ENCODE assay signal across 1 cellular context in the genomic region with DNA sequence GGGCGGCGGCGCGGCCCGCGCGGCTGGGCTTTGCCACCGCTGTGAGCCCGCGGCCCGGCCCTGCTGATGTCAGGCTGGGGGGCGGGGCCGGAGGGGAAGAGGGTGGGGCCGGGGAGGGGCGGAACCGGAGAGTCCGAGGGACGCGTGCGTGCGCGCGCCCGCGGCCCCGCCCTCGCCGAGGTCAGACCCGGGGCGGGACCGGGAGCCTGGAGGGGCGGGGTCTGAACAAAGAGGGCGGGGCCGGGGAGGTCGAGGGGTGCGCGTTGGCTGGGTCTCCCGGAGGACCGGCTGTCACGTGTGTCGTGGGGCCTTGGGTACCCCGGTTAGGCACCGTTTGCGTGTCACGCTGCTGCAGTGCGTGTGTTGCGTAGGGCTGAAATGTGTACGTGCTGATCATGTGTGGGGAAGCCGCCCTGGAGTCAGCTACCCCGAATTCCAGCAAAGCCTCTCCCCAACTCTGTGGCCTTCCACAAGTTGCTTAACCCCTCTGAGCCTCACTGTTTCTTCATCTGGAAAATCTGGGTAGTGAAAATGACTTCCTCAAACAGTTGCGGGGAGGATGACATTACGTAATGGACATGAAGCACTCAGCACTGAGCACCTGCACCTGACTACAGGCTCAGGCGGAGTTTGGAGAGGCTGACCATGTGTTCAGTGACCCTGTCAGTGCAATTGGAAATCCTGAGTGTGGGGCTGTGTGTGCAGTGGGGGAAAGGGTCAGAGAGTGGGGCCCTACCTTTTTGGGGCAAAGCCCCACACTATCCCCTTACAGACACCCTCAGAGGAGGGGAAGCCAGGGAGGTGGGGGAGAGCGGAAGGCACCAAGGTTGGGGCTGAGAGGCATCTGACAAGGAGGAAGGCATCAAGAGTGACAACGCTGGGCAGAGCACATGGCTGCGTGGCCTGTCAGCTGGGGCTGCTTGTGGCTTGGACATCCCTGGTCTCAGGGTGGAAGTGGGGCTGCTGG.
A peak's percentile ranks its signal among the peaks of the same experiment; 100 is the strongest.
TF ChIP-seq lines count a peak whose summit lies in the region.

A gene (minus strand): TSS at position 41 of the 967 bp plus-strand sequence. CDS start 86 bp downstream, outside the sequence.

TF ChIP-seq in HEK293, 187 proteins besides CTCF, POLR2A, EP300 and RAD21 (continued from another document and continues in another):
- TF ChIP-seq, protein P1, sequence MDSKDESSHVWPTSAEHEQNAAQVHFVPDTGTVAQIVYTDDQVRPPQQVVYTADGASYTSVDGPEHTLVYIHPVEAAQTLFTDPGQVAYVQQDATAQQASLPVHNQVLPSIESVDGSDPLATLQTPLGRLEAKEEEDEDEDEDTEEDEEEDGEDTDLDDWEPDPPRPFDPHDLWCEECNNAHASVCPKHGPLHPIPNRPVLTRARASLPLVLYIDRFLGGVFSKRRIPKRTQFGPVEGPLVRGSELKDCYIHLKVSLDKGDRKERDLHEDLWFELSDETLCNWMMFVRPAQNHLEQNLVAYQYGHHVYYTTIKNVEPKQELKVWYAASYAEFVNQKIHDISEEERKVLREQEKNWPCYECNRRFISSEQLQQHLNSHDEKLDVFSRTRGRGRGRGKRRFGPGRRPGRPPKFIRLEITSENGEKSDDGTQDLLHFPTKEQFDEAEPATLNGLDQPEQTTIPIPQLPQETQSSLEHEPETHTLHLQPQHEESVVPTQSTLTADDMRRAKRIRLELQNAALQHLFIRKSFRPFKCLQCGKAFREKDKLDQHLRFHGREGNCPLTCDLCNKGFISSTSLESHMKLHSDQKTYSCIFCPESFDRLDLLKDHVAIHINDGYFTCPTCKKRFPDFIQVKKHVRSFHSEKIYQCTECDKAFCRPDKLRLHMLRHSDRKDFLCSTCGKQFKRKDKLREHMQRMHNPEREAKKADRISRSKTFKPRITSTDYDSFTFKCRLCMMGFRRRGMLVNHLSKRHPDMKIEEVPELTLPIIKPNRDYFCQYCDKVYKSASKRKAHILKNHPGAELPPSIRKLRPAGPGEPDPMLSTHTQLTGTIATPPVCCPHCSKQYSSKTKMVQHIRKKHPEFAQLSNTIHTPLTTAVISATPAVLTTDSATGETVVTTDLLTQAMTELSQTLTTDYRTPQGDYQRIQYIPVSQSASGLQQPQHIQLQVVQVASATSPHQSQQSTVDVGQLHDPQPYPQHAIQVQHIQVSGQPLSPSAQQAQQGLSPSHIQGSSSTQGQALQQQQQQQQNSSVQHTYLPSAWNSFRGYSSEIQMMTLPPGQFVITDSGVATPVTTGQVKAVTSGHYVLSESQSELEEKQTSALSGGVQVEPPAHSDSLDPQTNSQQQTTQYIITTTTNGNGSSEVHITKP (tag by site-specific recombination; IDR thresholded peaks at IDR 0.05): peak; percentile 29
- TF ChIP-seq, protein P2, sequence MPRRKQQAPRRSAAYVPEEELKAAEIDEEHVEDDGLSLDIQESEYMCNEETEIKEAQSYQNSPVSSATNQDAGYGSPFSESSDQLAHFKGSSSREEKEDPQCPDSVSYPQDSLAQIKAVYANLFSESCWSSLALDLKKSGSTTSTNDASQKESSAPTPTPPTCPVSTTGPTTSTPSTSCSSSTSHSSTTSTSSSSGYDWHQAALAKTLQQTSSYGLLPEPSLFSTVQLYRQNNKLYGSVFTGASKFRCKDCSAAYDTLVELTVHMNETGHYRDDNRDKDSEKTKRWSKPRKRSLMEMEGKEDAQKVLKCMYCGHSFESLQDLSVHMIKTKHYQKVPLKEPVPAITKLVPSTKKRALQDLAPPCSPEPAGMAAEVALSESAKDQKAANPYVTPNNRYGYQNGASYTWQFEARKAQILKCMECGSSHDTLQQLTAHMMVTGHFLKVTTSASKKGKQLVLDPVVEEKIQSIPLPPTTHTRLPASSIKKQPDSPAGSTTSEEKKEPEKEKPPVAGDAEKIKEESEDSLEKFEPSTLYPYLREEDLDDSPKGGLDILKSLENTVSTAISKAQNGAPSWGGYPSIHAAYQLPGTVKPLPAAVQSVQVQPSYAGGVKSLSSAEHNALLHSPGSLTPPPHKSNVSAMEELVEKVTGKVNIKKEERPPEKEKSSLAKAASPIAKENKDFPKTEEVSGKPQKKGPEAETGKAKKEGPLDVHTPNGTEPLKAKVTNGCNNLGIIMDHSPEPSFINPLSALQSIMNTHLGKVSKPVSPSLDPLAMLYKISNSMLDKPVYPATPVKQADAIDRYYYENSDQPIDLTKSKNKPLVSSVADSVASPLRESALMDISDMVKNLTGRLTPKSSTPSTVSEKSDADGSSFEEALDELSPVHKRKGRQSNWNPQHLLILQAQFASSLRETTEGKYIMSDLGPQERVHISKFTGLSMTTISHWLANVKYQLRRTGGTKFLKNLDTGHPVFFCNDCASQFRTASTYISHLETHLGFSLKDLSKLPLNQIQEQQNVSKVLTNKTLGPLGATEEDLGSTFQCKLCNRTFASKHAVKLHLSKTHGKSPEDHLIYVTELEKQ (tag by site-specific recombination; IDR thresholded peaks at IDR 0.05; ENCODE audit: borderline replicate concordance): no peak; the same call in 1 of the 2 replicates
- TF ChIP-seq ZNF510 (tag by site-specific recombination; IDR thresholded peaks at IDR 0.05; ENCODE audit: insufficient replicate concordance): no peak
- TF ChIP-seq, protein P3, sequence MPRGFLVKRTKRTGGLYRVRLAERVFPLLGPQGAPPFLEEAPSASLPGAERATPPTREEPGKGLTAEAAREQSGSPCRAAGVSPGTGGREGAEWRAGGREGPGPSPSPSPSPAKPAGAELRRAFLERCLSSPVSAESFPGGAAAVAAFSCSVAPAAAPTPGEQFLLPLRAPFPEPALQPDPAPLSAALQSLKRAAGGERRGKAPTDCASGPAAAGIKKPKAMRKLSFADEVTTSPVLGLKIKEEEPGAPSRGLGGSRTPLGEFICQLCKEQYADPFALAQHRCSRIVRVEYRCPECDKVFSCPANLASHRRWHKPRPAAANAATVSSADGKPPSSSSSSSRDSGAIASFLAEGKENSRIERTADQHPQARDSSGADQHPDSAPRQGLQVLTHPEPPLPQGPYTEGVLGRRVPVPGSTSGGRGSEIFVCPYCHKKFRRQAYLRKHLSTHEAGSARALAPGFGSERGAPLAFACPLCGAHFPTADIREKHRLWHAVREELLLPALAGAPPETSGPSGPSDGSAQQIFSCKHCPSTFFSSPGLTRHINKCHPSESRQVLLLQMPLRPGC (tag by site-specific recombination; IDR thresholded peaks at IDR 0.05): no peak
- no peak for TF ChIP-seq OVOL3 (tag by site-specific recombination; IDR thresholded peaks at IDR 0.05)
- TF ChIP-seq, protein P4, sequence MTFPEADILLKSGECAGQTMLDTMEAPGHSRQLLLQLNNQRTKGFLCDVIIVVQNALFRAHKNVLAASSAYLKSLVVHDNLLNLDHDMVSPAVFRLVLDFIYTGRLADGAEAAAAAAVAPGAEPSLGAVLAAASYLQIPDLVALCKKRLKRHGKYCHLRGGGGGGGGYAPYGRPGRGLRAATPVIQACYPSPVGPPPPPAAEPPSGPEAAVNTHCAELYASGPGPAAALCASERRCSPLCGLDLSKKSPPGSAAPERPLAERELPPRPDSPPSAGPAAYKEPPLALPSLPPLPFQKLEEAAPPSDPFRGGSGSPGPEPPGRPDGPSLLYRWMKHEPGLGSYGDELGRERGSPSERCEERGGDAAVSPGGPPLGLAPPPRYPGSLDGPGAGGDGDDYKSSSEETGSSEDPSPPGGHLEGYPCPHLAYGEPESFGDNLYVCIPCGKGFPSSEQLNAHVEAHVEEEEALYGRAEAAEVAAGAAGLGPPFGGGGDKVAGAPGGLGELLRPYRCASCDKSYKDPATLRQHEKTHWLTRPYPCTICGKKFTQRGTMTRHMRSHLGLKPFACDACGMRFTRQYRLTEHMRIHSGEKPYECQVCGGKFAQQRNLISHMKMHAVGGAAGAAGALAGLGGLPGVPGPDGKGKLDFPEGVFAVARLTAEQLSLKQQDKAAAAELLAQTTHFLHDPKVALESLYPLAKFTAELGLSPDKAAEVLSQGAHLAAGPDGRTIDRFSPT (tag by site-specific recombination; IDR thresholded peaks at IDR 0.05): no peak
- TF ChIP-seq GLI2 (tag by site-specific recombination; IDR thresholded peaks at IDR 0.05; ENCODE audit: borderline replicate concordance, low read depth): no peak
- TF ChIP-seq ZNF768 (tag by site-specific recombination; IDR thresholded peaks at IDR 0.05): no peak
- TF ChIP-seq, protein P5, sequence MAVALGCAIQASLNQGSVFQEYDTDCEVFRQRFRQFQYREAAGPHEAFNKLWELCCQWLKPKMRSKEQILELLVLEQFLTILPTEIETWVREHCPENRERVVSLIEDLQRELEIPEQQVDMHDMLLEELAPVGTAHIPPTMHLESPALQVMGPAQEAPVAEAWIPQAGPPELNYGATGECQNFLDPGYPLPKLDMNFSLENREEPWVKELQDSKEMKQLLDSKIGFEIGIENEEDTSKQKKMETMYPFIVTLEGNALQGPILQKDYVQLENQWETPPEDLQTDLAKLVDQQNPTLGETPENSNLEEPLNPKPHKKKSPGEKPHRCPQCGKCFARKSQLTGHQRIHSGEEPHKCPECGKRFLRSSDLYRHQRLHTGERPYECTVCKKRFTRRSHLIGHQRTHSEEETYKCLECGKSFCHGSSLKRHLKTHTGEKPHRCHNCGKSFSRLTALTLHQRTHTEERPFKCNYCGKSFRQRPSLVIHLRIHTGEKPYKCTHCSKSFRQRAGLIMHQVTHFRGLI (tag by site-specific recombination; IDR thresholded peaks at IDR 0.05): no peak
- TF ChIP-seq ZNF174 (tag by site-specific recombination; IDR thresholded peaks at IDR 0.05): no peak
- no peak for TF ChIP-seq ZNF211 (tag by site-specific recombination; IDR thresholded peaks at IDR 0.05; ENCODE audit: low read depth)
- no peak; the same call in 1 of the 2 replicates for TF ChIP-seq GLIS1 (tag by site-specific recombination; IDR thresholded peaks at IDR 0.05)
- no peak for TF ChIP-seq TCF7L2 (IDR thresholded peaks at IDR 0.05; ENCODE audit: borderline replicate concordance, low read depth, low read length)
- 0 out of 2 replicates have a peak, but pooled peaks have one; percentile 11 for TF ChIP-seq SCRT2 (tag by site-specific recombination; IDR thresholded peaks at IDR 0.05)
- no peak for TF ChIP-seq ZNF354C (tag by site-specific recombination; IDR thresholded peaks at IDR 0.05; ENCODE audit: borderline replicate concordance, low read depth)
- no peak for TF ChIP-seq ZNF16 (tag by site-specific recombination; IDR thresholded peaks at IDR 0.05; ENCODE audit: low read depth)
- no peak for TF ChIP-seq ZXDB (tag by site-specific recombination; IDR thresholded peaks at IDR 0.05)
- TF ChIP-seq ZNF19 (tag by site-specific recombination; IDR thresholded peaks at IDR 0.05; ENCODE audit: low read depth): no peak
- TF ChIP-seq ZNF830 (tag by site-specific recombination; IDR thresholded peaks at IDR 0.05; ENCODE audit: low read depth): no peak
- TF ChIP-seq ZNF341 (tag by site-specific recombination; IDR thresholded peaks at IDR 0.05; ENCODE audit: low read depth): no peak
- no peak for TF ChIP-seq ZNF114 (tag by site-specific recombination; IDR thresholded peaks at IDR 0.05)
- no peak for TF ChIP-seq ZNF221 (tag by site-specific recombination; IDR thresholded peaks at IDR 0.05; ENCODE audit: borderline replicate concordance)
- TF ChIP-seq ZNF140 (tag by site-specific recombination; IDR thresholded peaks at IDR 0.05): no peak
- TF ChIP-seq, protein P6, sequence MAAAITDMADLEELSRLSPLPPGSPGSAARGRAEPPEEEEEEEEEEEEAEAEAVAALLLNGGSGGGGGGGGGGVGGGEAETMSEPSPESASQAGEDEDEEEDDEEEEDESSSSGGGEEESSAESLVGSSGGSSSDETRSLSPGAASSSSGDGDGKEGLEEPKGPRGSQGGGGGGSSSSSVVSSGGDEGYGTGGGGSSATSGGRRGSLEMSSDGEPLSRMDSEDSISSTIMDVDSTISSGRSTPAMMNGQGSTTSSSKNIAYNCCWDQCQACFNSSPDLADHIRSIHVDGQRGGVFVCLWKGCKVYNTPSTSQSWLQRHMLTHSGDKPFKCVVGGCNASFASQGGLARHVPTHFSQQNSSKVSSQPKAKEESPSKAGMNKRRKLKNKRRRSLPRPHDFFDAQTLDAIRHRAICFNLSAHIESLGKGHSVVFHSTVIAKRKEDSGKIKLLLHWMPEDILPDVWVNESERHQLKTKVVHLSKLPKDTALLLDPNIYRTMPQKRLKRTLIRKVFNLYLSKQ (tag by site-specific recombination; IDR thresholded peaks at IDR 0.05; ENCODE audit: borderline replicate concordance): no peak
- TF ChIP-seq SP2 (tag by site-specific recombination; IDR thresholded peaks at IDR 0.05): peak; percentile 77
- TF ChIP-seq, protein P7, sequence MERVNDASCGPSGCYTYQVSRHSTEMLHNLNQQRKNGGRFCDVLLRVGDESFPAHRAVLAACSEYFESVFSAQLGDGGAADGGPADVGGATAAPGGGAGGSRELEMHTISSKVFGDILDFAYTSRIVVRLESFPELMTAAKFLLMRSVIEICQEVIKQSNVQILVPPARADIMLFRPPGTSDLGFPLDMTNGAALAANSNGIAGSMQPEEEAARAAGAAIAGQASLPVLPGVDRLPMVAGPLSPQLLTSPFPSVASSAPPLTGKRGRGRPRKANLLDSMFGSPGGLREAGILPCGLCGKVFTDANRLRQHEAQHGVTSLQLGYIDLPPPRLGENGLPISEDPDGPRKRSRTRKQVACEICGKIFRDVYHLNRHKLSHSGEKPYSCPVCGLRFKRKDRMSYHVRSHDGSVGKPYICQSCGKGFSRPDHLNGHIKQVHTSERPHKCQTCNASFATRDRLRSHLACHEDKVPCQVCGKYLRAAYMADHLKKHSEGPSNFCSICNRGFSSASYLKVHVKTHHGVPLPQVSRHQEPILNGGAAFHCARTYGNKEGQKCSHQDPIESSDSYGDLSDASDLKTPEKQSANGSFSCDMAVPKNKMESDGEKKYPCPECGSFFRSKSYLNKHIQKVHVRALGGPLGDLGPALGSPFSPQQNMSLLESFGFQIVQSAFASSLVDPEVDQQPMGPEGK (tag by site-specific recombination; IDR thresholded peaks at IDR 0.05): peak; percentile 39; the same call in 1 of the 2 replicates
- peak; percentile 27; the same call in 1 of the 2 replicates for TF ChIP-seq ZBTB20 (tag by site-specific recombination; IDR thresholded peaks at IDR 0.05)
- peak; percentile 87 for TF ChIP-seq KLF8 (tag by site-specific recombination; IDR thresholded peaks at IDR 0.05)
- TF ChIP-seq, protein P8, sequence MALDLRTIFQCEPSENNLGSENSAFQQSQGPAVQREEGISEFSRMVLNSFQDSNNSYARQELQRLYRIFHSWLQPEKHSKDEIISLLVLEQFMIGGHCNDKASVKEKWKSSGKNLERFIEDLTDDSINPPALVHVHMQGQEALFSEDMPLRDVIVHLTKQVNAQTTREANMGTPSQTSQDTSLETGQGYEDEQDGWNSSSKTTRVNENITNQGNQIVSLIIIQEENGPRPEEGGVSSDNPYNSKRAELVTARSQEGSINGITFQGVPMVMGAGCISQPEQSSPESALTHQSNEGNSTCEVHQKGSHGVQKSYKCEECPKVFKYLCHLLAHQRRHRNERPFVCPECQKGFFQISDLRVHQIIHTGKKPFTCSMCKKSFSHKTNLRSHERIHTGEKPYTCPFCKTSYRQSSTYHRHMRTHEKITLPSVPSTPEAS (tag by site-specific recombination; IDR thresholded peaks at IDR 0.05): no peak
- TF ChIP-seq ZNF548 (tag by site-specific recombination; IDR thresholded peaks at IDR 0.05): no peak
- TF ChIP-seq, protein P9, sequence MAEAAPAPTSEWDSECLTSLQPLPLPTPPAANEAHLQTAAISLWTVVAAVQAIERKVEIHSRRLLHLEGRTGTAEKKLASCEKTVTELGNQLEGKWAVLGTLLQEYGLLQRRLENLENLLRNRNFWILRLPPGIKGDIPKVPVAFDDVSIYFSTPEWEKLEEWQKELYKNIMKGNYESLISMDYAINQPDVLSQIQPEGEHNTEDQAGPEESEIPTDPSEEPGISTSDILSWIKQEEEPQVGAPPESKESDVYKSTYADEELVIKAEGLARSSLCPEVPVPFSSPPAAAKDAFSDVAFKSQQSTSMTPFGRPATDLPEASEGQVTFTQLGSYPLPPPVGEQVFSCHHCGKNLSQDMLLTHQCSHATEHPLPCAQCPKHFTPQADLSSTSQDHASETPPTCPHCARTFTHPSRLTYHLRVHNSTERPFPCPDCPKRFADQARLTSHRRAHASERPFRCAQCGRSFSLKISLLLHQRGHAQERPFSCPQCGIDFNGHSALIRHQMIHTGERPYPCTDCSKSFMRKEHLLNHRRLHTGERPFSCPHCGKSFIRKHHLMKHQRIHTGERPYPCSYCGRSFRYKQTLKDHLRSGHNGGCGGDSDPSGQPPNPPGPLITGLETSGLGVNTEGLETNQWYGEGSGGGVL (tag by site-specific recombination; IDR thresholded peaks at IDR 0.05): no peak
- TF ChIP-seq ZNF777 (tag by site-specific recombination; IDR thresholded peaks at IDR 0.05; ENCODE audit: borderline replicate concordance): no peak
